Comparison of ENCODE assay signal across 1 cellular context in the genomic region with DNA sequence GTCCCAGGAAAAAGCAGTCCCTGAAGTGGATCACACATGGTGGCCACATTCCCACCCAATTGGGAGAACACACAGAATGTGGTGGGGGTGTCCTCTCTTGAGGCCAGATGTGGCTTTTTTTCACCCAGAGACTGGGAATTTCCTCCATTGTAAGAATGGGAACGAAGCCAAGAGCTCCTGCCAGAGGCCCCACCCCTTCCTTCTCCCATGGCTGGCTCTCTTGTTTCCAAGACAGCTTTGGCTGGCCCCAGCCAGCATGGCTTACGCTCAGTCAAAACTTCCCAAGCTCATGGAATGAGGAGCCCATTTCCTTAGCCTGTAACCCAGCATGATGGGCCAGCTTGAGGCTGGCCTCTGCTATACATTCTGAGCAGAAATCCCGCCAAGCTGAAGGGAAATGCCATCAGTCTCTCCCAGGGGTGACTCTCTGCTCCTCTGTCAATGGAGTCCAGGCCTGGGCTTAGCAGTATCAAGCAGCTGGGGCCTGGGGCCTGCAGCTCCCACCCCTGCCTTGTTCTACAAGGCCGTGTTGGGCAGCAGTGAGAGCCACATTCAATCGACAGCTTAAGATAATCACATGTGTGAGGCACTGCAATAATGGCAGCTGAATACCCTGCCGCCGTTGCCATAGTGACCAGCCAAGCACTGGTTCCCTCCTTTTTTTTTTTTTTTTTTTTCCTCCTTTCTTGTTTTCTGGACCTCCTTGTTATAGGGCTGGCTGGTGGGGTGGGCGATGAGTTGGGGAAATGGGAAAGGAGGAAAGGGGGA.
A peak's percentile ranks its signal among the peaks of the same experiment; 100 is the strongest.
TF ChIP-seq lines count a peak whose summit lies in the region.

No MANE protein-coding gene starts in this region.

TF ChIP-seq in H1, 55 proteins besides CTCF, POLR2A, EP300 and RAD21 (continued from another document):
- peak in 1 of 2 experiments; percentile 74; a peak in 1 of 4 replicates for TF ChIP-seq SIN3A (conservative IDR thresholded peaks at IDR 0.05 in 1 of 2, IDR thresholded peaks at IDR 0.05 in 1 of 2; ENCODE audit: low read depth in 1 of 2, low read length in 2 of 2)
- TF ChIP-seq, protein P1, sequence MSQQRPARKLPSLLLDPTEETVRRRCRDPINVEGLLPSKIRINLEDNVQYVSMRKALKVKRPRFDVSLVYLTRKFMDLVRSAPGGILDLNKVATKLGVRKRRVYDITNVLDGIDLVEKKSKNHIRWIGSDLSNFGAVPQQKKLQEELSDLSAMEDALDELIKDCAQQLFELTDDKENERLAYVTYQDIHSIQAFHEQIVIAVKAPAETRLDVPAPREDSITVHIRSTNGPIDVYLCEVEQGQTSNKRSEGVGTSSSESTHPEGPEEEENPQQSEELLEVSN (IDR thresholded peaks at IDR 0.05) = peak; percentile 80
